Comparison of ENCODE assay signal across 13 cellular contexts in the genomic region with DNA sequence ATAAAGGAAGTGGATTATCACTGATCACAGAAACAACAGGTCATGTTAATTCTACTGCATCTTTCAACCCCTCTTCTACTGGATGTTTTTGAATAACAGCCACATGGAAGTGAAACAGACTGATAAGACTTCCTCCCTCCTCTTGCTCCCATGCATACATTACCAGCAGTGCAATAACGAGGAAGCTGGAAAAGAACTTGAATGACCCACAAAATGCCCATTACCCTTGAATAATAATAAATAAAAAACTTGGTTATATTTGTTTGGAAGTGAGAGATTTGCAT. TPM values are rescaled to one million over a fixed set of nuclear protein-coding genes. Genes with fewer than 3 reads are reported as not detected.
"Had no signal": no experiment of that assay in that cellular context is flagged by ENCODE, and none has a peak within 500 bp of the region (broad histone marks: within the 10 kb centered on the region; RNA-seq: fewer than 3 reads in every experiment).

No MANE protein-coding gene starts in this region.

- H3K27ac ChIP-seq: neutrophil had no signal

- H3K4me3 ChIP-seq: sigmoid colon, spleen, thoracic aorta had no signal

- DNase-seq: activated gamma-delta T cell treated with Interleukin-2 at 50 U/mL for 16 hours; erythroblast; mesenchymal stem cell; naive thymus-derived CD8-positive, alpha-beta T cell; sigmoid colon; spleen; stimulated activated naive B cell treated with anti-CD40 and anti-IgM and Interleukin-4, amounts not matched to agents 10 μg/mL and 1 μg/mL and 100 μg/mL, for 72 hours had no signal

- ATAC-seq: activated CD4-positive, CD25-positive, alpha-beta regulatory T cell treated with anti-CD3 and anti-CD28 coated beads, Interleukin-2, amount 50 U/mL, for 24 hours; activated naive CD4-positive, alpha-beta T cell treated with anti-CD3 and anti-CD28 coated beads, Interleukin-2, amount 50 U/mL, for 72 hours; naive thymus-derived CD8-positive, alpha-beta T cell; stimulated activated naive B cell treated with anti-CD40 and anti-IgM and Interleukin-4, amounts not matched to agents 10 μg/mL and 1 μg/mL and 100 μg/mL, for 72 hours had no signal

- H3K27me3 ChIP-seq: neutrophil, sigmoid colon, spleen had no signal

- H3K9me3 ChIP-seq: neutrophil, sigmoid colon, spleen, thoracic aorta had no signal

- H3K36me3 ChIP-seq: neutrophil, sigmoid colon, spleen, thoracic aorta had no signal

RNA-seq across cellular contexts. Expression of a gene that starts 51.6 kb away (rescaled TPM):
- total RNA-seq: activated CD8-positive, alpha-beta memory T cell treated with anti-CD3 and anti-CD28 coated beads for 36 hours; activated naive CD4-positive, alpha-beta T cell treated with anti-CD3 and anti-CD28 coated beads, Interleukin-2, amount 50 U/mL, for 72 hours; activated T-helper 1 cell treated with anti-CD3 and anti-CD28 coated beads, Interleukin-12 subunit alpha, Interleukin-12 subunit beta, Interleukin-2, Interleukin-4 antibody, amounts not matched to agents 30 ng/mL and 10 ng/mL and 1 ng/mL, durations not matched to agents 14 hours and 24 hours and 36 hours; naive thymus-derived CD8-positive, alpha-beta T cell had no signal
